36 cellular contexts compared by ENCODE assay signal in genomic region chr11:84740050-84740449, GRCh38.
"Had no signal": no experiment of that assay in that cellular context is flagged by ENCODE, and none has a peak within 500 bp of the region (broad histone marks: within the 10 kb centered on the region; RNA-seq: fewer than 3 reads in every experiment).

No MANE protein-coding gene starts in this region.

- H3K27me3 Mint-ChIP-seq: activated CD4-positive, alpha-beta memory T cell treated with anti-CD3 and anti-CD28 coated beads for 36 hours; activated CD4-positive, alpha-beta T cell treated with anti-CD3 and anti-CD28 coated beads, Interleukin-2, amount 10 ng/mL, durations not matched to agents 24 days and 14 days; activated CD8-positive, alpha-beta T cell treated with anti-CD3 and anti-CD28 coated beads for 36 hours; activated naive CD8-positive, alpha-beta T cell treated with anti-CD3 and anti-CD28 coated beads for 36 hours; activated T-helper 17 cell treated with anti-CD3 and anti-CD28 coated beads, Interleukin-2, amount 50 U/mL, for 72 hours had no signal

- H3K4me3 ChIP-seq: adrenal gland, body of pancreas, breast epithelium had no signal

- H3K4me3 Mint-ChIP-seq: activated CD4-positive, alpha-beta memory T cell treated with anti-CD3 and anti-CD28 coated beads for 36 hours; activated CD4-positive, alpha-beta T cell treated with anti-CD3 and anti-CD28 coated beads, Interleukin-2, amount 10 ng/mL, durations not matched to agents 24 days and 14 days; activated CD8-positive, alpha-beta T cell treated with anti-CD3 and anti-CD28 coated beads for 36 hours; activated naive CD4-positive, alpha-beta T cell treated with anti-CD3 and anti-CD28 coated beads for 36 hours; activated naive CD8-positive, alpha-beta T cell treated with anti-CD3 and anti-CD28 coated beads for 36 hours; activated T-cell treated with anti-CD3 and anti-CD28 coated beads, Interleukin-2, amount 50 U/mL, for 4 hours; activated T-cell treated with anti-CD3 and anti-CD28 coated beads, Interleukin-2, amount 50 U/mL, for 72 hours; activated T-helper 1 cell treated with anti-CD3 and anti-CD28 coated beads, Interleukin-12 subunit alpha, Interleukin-12 subunit beta, Interleukin-2, Interleukin-4 antibody, amounts not matched to agents 30 ng/mL and 10 ng/mL and 1 ng/mL, durations not matched to agents 14 hours and 24 hours and 36 hours; activated T-helper 17 cell treated with anti-CD3 and anti-CD28 coated beads, Interleukin-2, amount 50 U/mL, for 72 hours; T-helper 1 cell treated with Interleukin-12 subunit alpha and Interleukin-12 subunit beta and Interleukin-4 antibody, amounts not matched to agents 30 μg/mL and 1 μg/mL, for 36 hours; T-helper 2 cell treated with Interferon-gamma antibody and Interleukin-4, amounts not matched to agents 5 μg/mL and 100 μg/mL, for 36 hours had no signal

- H3K9me3 ChIP-seq: adrenal gland, body of pancreas, breast epithelium had no signal

- H3K27ac ChIP-seq: adrenal gland, body of pancreas, brain microvascular endothelial cell, breast epithelium, VCaP had no signal

- H3K27ac Mint-ChIP-seq: activated CD4-positive, alpha-beta memory T cell treated with anti-CD3 and anti-CD28 coated beads for 36 hours; activated CD4-positive, alpha-beta T cell treated with anti-CD3 and anti-CD28 coated beads, Interleukin-2, amount 10 ng/mL, durations not matched to agents 24 days and 14 days; activated CD8-positive, alpha-beta T cell treated with anti-CD3 and anti-CD28 coated beads for 36 hours; activated naive CD4-positive, alpha-beta T cell treated with anti-CD3 and anti-CD28 coated beads for 36 hours; activated naive CD4-positive, alpha-beta T cell treated with anti-CD3 and anti-CD28 coated beads, Interleukin-2, amount 50 U/mL, for 72 hours; activated naive CD8-positive, alpha-beta T cell treated with anti-CD3 and anti-CD28 coated beads for 36 hours; activated T-cell treated with anti-CD3 and anti-CD28 coated beads, Interleukin-2, amount 50 U/mL, for 72 hours; activated T-helper 1 cell treated with anti-CD3 and anti-CD28 coated beads, Interleukin-12 subunit alpha, Interleukin-12 subunit beta, Interleukin-2, Interleukin-4 antibody, amounts not matched to agents 30 ng/mL and 10 ng/mL and 1 ng/mL, durations not matched to agents 14 hours and 24 hours and 36 hours; activated T-helper 17 cell treated with anti-CD3 and anti-CD28 coated beads, Interleukin-2, amount 50 U/mL, for 72 hours; T-helper 1 cell treated with Interleukin-12 subunit alpha and Interleukin-12 subunit beta and Interleukin-4 antibody, amounts not matched to agents 30 μg/mL and 1 μg/mL, for 36 hours; T-helper 2 cell treated with Interferon-gamma antibody and Interleukin-4, amounts not matched to agents 5 μg/mL and 100 μg/mL, for 36 hours had no signal

- H3K36me3 ChIP-seq: adrenal gland, brain microvascular endothelial cell, breast epithelium had no signal

- H3K27me3 ChIP-seq: adrenal gland, body of pancreas, brain microvascular endothelial cell, breast epithelium had no signal

- H3K36me3 Mint-ChIP-seq: activated CD4-positive, alpha-beta memory T cell treated with anti-CD3 and anti-CD28 coated beads for 36 hours had no signal

- H3K4me1 ChIP-seq: adrenal gland, body of pancreas, breast epithelium had no signal

- DNase-seq: activated CD4-positive, alpha-beta memory T cell treated with anti-CD3 and anti-CD28 coated beads for 36 hours; activated CD4-positive, alpha-beta T cell treated with anti-CD3 and anti-CD28 coated beads for 1 hour; activated CD4-positive, alpha-beta T cell treated with anti-CD3 and anti-CD28 coated beads for 4 hours; activated CD4-positive, alpha-beta T cell treated with anti-CD3 and anti-CD28 coated beads, Interleukin-2, amount 10 ng/mL, durations not matched to agents 24 days and 14 days; activated CD4-positive, alpha-beta T cell treated with anti-CD3 and anti-CD28 coated beads, Interleukin-2, amount 50 U/mL, for 1 hour; activated CD4-positive, alpha-beta T cell treated with anti-CD3 and anti-CD28 coated beads, Interleukin-2, amount 50 U/mL, for 4 hours; activated CD4-positive, CD25-positive, alpha-beta regulatory T cell; activated CD8-positive, alpha-beta memory T cell treated with anti-CD3 and anti-CD28 coated beads, Interleukin-2, amount 50 U/mL, for 4 hours; activated CD8-positive, alpha-beta T cell treated with anti-CD3 and anti-CD28 coated beads for 36 hours; activated effector memory CD4-positive, alpha-beta T cell treated with anti-CD3 and anti-CD28 coated beads, Interleukin-2, amount 50 U/mL, for 16 hours; activated gamma-delta T cell treated with Interleukin-2 at 50 U/mL for 16 hours; activated naive CD4-positive, alpha-beta T cell; activated naive CD4-positive, alpha-beta T cell treated with anti-CD3 and anti-CD28 coated beads for 36 hours; activated naive CD4-positive, alpha-beta T cell treated with anti-CD3 and anti-CD28 coated beads, Interleukin-2, amount 50 U/mL, for 16 hours; activated naive CD8-positive, alpha-beta T cell treated with anti-CD3 and anti-CD28 coated beads for 36 hours; activated T-cell treated with anti-CD3 and anti-CD28 coated beads for 4 hours; activated T-cell treated with anti-CD3 and anti-CD28 coated beads, Interleukin-2, amount 50 U/mL, for 1 hour; activated T-cell treated with anti-CD3 and anti-CD28 coated beads, Interleukin-2, amount 50 U/mL, for 4 hours; activated T-cell treated with anti-CD3 and anti-CD28 coated beads, Interleukin-2, amount 50 U/mL, for 72 hours; adrenal gland; amniotic stem cell; aorta; body of pancreas; brain microvascular endothelial cell; central memory CD4-positive, alpha-beta T cell; T-helper 1 cell; T-helper 2 cell; T-helper 9 cell had no signal

- H3K4me1 Mint-ChIP-seq: activated CD4-positive, alpha-beta T cell treated with anti-CD3 and anti-CD28 coated beads, Interleukin-2, amount 10 ng/mL, durations not matched to agents 24 days and 14 days; activated naive CD8-positive, alpha-beta T cell treated with anti-CD3 and anti-CD28 coated beads for 36 hours; activated T-helper 17 cell treated with anti-CD3 and anti-CD28 coated beads, Interleukin-2, amount 50 U/mL, for 72 hours had no signal

- ATAC-seq: activated CD4-positive, CD25-positive, alpha-beta regulatory T cell treated with anti-CD3 and anti-CD28 coated beads, Interleukin-2, amount 50 U/mL, for 24 hours; activated CD8-positive, alpha-beta T cell treated with anti-CD3 and anti-CD28 coated beads for 36 hours; activated naive CD4-positive, alpha-beta T cell treated with anti-CD3 and anti-CD28 coated beads, Interleukin-2, amount 50 U/mL, for 72 hours; activated T-cell treated with anti-CD3 and anti-CD28 coated beads, Interleukin-2, amount 50 U/mL, for 4 hours; activated T-cell treated with anti-CD3 and anti-CD28 coated beads, Interleukin-2, amount 50 U/mL, for 72 hours; activated T-helper 17 cell treated with anti-CD3 and anti-CD28 coated beads, Interleukin-2, amount 50 U/mL, for 72 hours; body of pancreas had no signal
